ENCODE assay signal across 1 cellular context in genomic region chr20:1266167-1266973, GRCh38.
TF ChIP-seq lines count a peak whose summit lies in the region.

Gene SNPH, plus strand, starts transcription at chr20:1266294. Its CDS starts 29,946 bp downstream, at chr20:1296240.

TF ChIP-seq in K562, 482 proteins besides CTCF, POLR2A, EP300 and RAD21 (continued from another document):
- TF ChIP-seq CLOCK (CRISPR knock-in tag; IDR thresholded peaks at IDR 0.05; ENCODE audit: borderline replicate concordance): no peak
- no peak for TF ChIP-seq ZNF354B (CRISPR knock-in tag; IDR thresholded peaks at IDR 0.05)
- TF ChIP-seq MXI1 (IDR thresholded peaks at IDR 0.05; ENCODE audit: low read depth, low read length): no peak
- TF ChIP-seq EGR1 (conservative IDR thresholded peaks at IDR 0.05): 0 out of 2 replicates have a peak, but pooled peaks have one; percentile 10
- TF ChIP-seq RNF219 (CRISPR knock-in tag; IDR thresholded peaks at IDR 0.05): no peak
- no peak for TF ChIP-seq NFATC3 (IDR thresholded peaks at IDR 0.05)
- no peak for TF ChIP-seq BRCA1 (IDR thresholded peaks at IDR 0.05)
- TF ChIP-seq BRCA1 (CRISPR knock-in tag; IDR thresholded peaks at IDR 0.05): no peak
- TF ChIP-seq JUND (IDR thresholded peaks at IDR 0.05; ENCODE audit: borderline replicate concordance, low read depth, low read length): peak; percentile 92
- peak; percentile 86; the same call in 2 of the 3 replicates for TF ChIP-seq JUND (tag; IDR thresholded peaks at IDR 0.05; ENCODE audit: borderline replicate concordance, low read depth, low read length)
- TF ChIP-seq SMARCE1 (IDR thresholded peaks at IDR 0.05): no peak
- no peak for TF ChIP-seq CREB5 (CRISPR knock-in tag; IDR thresholded peaks at IDR 0.05)
- peak; percentile 40; the same call in 1 of the 2 replicates for TF ChIP-seq POLR2G (IDR thresholded peaks at IDR 0.05; ENCODE audit: low read depth, low read length)
- TF ChIP-seq TCF7 (IDR thresholded peaks at IDR 0.05; ENCODE audit: borderline replicate concordance): no peak
- no peak for TF ChIP-seq TRIM24 (IDR thresholded peaks at IDR 0.05)
- no peak for TF ChIP-seq FUS (optimal IDR thresholded peaks at IDR 0.05; ENCODE audit: low read depth, low read length)
- TF ChIP-seq RFX7 (CRISPR knock-in tag; IDR thresholded peaks at IDR 0.05): no peak
- TF ChIP-seq EZH2 (IDR thresholded peaks at IDR 0.05; ENCODE audit: borderline replicate concordance, low read depth, low read length): no peak
- no peak for TF ChIP-seq ZC3H4 (CRISPR knock-in tag; IDR thresholded peaks at IDR 0.05; ENCODE audit: borderline replicate concordance)
- no peak for TF ChIP-seq MITF (IDR thresholded peaks at IDR 0.05)
- TF ChIP-seq ETV1 (tag; conservative IDR thresholded peaks at IDR 0.05; ENCODE audit: low read depth): no peak
- TF ChIP-seq TEAD4 (IDR thresholded peaks at IDR 0.05; ENCODE audit: low read length): no peak
- no peak for TF ChIP-seq TEAD4 (CRISPR knock-in tag; IDR thresholded peaks at IDR 0.05; ENCODE audit: borderline replicate concordance)
- TF ChIP-seq ZNF586 (CRISPR knock-in tag; conservative IDR thresholded peaks at IDR 0.05): no peak
- TF ChIP-seq SP1 (CRISPR knock-in tag; IDR thresholded peaks at IDR 0.05): peak; percentile 42; the same call in 1 of the 2 replicates
- TF ChIP-seq HDAC1 (IDR thresholded peaks at IDR 0.05): 0 out of 4 replicates have a peak, but pooled peaks of 1 of the 2 experiments have one; percentile 22
- no peak for TF ChIP-seq STAT5A (IDR thresholded peaks at IDR 0.05; ENCODE audit: borderline replicate concordance, low read length)
- TF ChIP-seq ZNF133 (CRISPR knock-in tag; IDR thresholded peaks at IDR 0.05): no peak
- no peak for TF ChIP-seq CREB3L1 (IDR thresholded peaks at IDR 0.05; ENCODE audit: borderline replicate concordance, low read depth)
- TF ChIP-seq HNRNPK (IDR thresholded peaks at IDR 0.05; ENCODE audit: low read depth, low read length, poor library complexity, severe bottlenecking): peak; percentile 60
- peak; percentile 59 for TF ChIP-seq TFAP4 (CRISPR knock-in tag; IDR thresholded peaks at IDR 0.05; ENCODE audit: borderline replicate concordance)
- TF ChIP-seq BCOR (IDR thresholded peaks at IDR 0.05): no peak
- TF ChIP-seq HNRNPLL (IDR thresholded peaks at IDR 0.05; ENCODE audit: low read depth, low read length, poor library complexity, severe bottlenecking): peak; percentile 87
- TF ChIP-seq HIVEP1 (CRISPR knock-in tag; IDR thresholded peaks at IDR 0.05): no peak
- no peak for TF ChIP-seq CBFB (CRISPR knock-in tag; IDR thresholded peaks at IDR 0.05)
- peak; percentile 88 for TF ChIP-seq FOSL1 (tag; conservative IDR thresholded peaks at IDR 0.05)
- TF ChIP-seq MTA2 (IDR thresholded peaks at IDR 0.05; ENCODE audit: low read depth): no peak
- no peak for TF ChIP-seq GATAD2B (IDR thresholded peaks at IDR 0.05; ENCODE audit: borderline replicate concordance)
- TF ChIP-seq DPF2 (IDR thresholded peaks at IDR 0.05): peak; percentile 29; the same call in 1 of the 2 replicates
- TF ChIP-seq GATA2 (CRISPR knock-in tag; IDR thresholded peaks at IDR 0.05): no peak
- peak; percentile 40; the same call in 1 of the 2 replicates for TF ChIP-seq CTBP1 (IDR thresholded peaks at IDR 0.05; ENCODE audit: borderline replicate concordance)
- no peak for TF ChIP-seq ZNF217 (CRISPR knock-in tag; IDR thresholded peaks at IDR 0.05)
- TF ChIP-seq PHB2 (IDR thresholded peaks at IDR 0.05; ENCODE audit: low read depth): no peak
- no peak for TF ChIP-seq DIDO1 (tag; IDR thresholded peaks at IDR 0.05; ENCODE audit: low read depth)
- TF ChIP-seq U2AF1 (optimal IDR thresholded peaks at IDR 0.05; ENCODE audit: low read depth, low read length): no peak
- no peak for TF ChIP-seq ZNF165 (CRISPR knock-in tag; IDR thresholded peaks at IDR 0.05; ENCODE audit: borderline replicate concordance)
- TF ChIP-seq AFF1 (IDR thresholded peaks at IDR 0.05; ENCODE audit: low read depth in 1 of 2, partially characterized antibody in 2 of 2): no peak
- no peak for TF ChIP-seq ZNF253 (CRISPR knock-in tag; conservative IDR thresholded peaks at IDR 0.05)
- TF ChIP-seq ADNP (tag; IDR thresholded peaks at IDR 0.05): no peak
- no peak for TF ChIP-seq NEUROD1 (IDR thresholded peaks at IDR 0.05; ENCODE audit: borderline replicate concordance, low read depth, low read length, partially characterized antibody)
- no peak for TF ChIP-seq HOXB6 (CRISPR knock-in tag; IDR thresholded peaks at IDR 0.05; ENCODE audit: borderline replicate concordance)
- TF ChIP-seq ZNF699 (CRISPR knock-in tag; IDR thresholded peaks at IDR 0.05; ENCODE audit: insufficient replicate concordance): no peak
- no peak for TF ChIP-seq SMAD2 (IDR thresholded peaks at IDR 0.05; ENCODE audit: low read depth, low read length)
- TF ChIP-seq ZHX1 (conservative IDR thresholded peaks at IDR 0.05; ENCODE audit: low read length): no peak
- TF ChIP-seq CHCHD3 (CRISPR knock-in tag; IDR thresholded peaks at IDR 0.05): no peak
- no peak for TF ChIP-seq TAF1 (IDR thresholded peaks at IDR 0.05; ENCODE audit: control insufficient read depth, extremely low read depth, insufficient read depth, low read length, severe bottlenecking)
- TF ChIP-seq NRF1 (conservative IDR thresholded peaks at IDR 0.05 in 1 of 2, IDR thresholded peaks at IDR 0.05 in 1 of 2): peak; percentile 67 to 71
- TF ChIP-seq KDM1A (IDR thresholded peaks at IDR 0.05): no peak
